27 cellular contexts compared by ENCODE assay signal in genomic region chr3:47291158-47291753, GRCh38. TPM values are rescaled to one million over a fixed set of nuclear protein-coding genes. Genes with fewer than 3 reads are reported as not detected.
DNase-seq lines count a peak whose midpoint lies in the region; ATAC-seq lines count a peak whose summit lies in the region.
"Had no signal": no experiment of that assay in that cellular context is flagged by ENCODE, and none has a peak within 500 bp of the region (broad histone marks: within the 10 kb centered on the region; RNA-seq: fewer than 3 reads in every experiment).

No MANE protein-coding gene starts in this region.

- no peak overlapping the region for H3K27ac ChIP-seq in naive thymus-derived CD4-positive, alpha-beta T cell (ENCODE audit: low read depth, low read length)
- H3K27ac ChIP-seq: heart left ventricle had no signal

- H3K9me3 ChIP-seq in naive thymus-derived CD4-positive, alpha-beta T cell (ENCODE audit: control insufficient read depth in 2 of 3, low read length in 3 of 3): no peaks in the 10 kb centered on the region
- H3K9me3 ChIP-seq: heart left ventricle, spleen, suprapubic skin had no signal

- H3K27me3 Mint-ChIP-seq in activated CD8-positive, alpha-beta memory T cell treated with anti-CD3 and anti-CD28 coated beads, Interleukin-2, amount 10 ng/mL, durations not matched to agents 7 days and 5 days: no peaks in the 10 kb centered on the region
- H3K27me3 Mint-ChIP-seq in stimulated activated naive B cell treated with anti-CD40 and anti-IgM and Interleukin-4, amounts not matched to agents 10 μg/mL and 1 μg/mL and 100 μg/mL, for 72 hours: no peaks in the 10 kb centered on the region
- H3K27me3 Mint-ChIP-seq in effector memory CD8-positive, alpha-beta T cell: no peaks in the 10 kb centered on the region
- H3K27me3 Mint-ChIP-seq in naive thymus-derived CD4-positive, alpha-beta T cell: no peaks in the 10 kb centered on the region
- H3K27me3 Mint-ChIP-seq: activated CD4-positive, alpha-beta memory T cell treated with anti-CD3 and anti-CD28 coated beads, Interleukin-2, amount 10 ng/mL, durations not matched to agents 7 days and 5 days; brain; CD4-positive, alpha-beta memory T cell; naive thymus-derived CD8-positive, alpha-beta T cell; T-cell had no signal

- H3K4me1 Mint-ChIP-seq in activated CD8-positive, alpha-beta memory T cell treated with anti-CD3 and anti-CD28 coated beads, Interleukin-2, amount 10 ng/mL, durations not matched to agents 7 days and 5 days: peaks cover 9% of the 10 kb centered on the region
- H3K4me1 Mint-ChIP-seq in stimulated activated naive B cell treated with anti-CD40 and anti-IgM and Interleukin-4, amounts not matched to agents 10 μg/mL and 1 μg/mL and 100 μg/mL, for 72 hours: peaks cover 48 to 76% of the 10 kb centered on the region in 2 donors
- H3K4me1 Mint-ChIP-seq in effector memory CD8-positive, alpha-beta T cell (ENCODE audit: low read depth in 2 of 2): peaks cover 34 to 36% of the 10 kb centered on the region in 2 donors
- peaks cover 23 to 68% (median 51%) of the 10 kb centered on the region in 7 donors for H3K4me1 Mint-ChIP-seq in naive thymus-derived CD4-positive, alpha-beta T cell

- no peak overlapping the region for H3K4me3 ChIP-seq in naive thymus-derived CD4-positive, alpha-beta T cell (ENCODE audit: low read length)
- H3K4me3 ChIP-seq: heart left ventricle, spleen, suprapubic skin had no signal

- H3K9me3 Mint-ChIP-seq in activated CD8-positive, alpha-beta memory T cell treated with anti-CD3 and anti-CD28 coated beads, Interleukin-2, amount 10 ng/mL, durations not matched to agents 7 days and 5 days (ENCODE audit: low read depth): no peaks in the 10 kb centered on the region
- no peaks in the 10 kb centered on the region for H3K9me3 Mint-ChIP-seq in stimulated activated naive B cell treated with anti-CD40 and anti-IgM and Interleukin-4, amounts not matched to agents 10 μg/mL and 1 μg/mL and 100 μg/mL, for 72 hours
- no peaks in the 10 kb centered on the region for H3K9me3 Mint-ChIP-seq in effector memory CD8-positive, alpha-beta T cell
- peaks cover 0 to 1% (median 0%) of the 10 kb centered on the region in 11 donors for H3K9me3 Mint-ChIP-seq in naive thymus-derived CD4-positive, alpha-beta T cell
- H3K9me3 Mint-ChIP-seq: activated CD4-positive, alpha-beta memory T cell treated with anti-CD3 and anti-CD28 coated beads, Interleukin-2, amount 10 ng/mL, durations not matched to agents 7 days and 5 days; brain; CD4-positive, alpha-beta memory T cell; naive thymus-derived CD8-positive, alpha-beta T cell; stimulated activated effector memory CD8-positive, alpha-beta T cell treated with anti-CD3 and anti-CD28 coated beads, Interleukin-12 subunit alpha, Interleukin-12 subunit beta, amount 100 ng/mL, for 72 hours; T-cell had no signal

- CTCF ChIA-PET in activated CD8-positive, alpha-beta memory T cell treated with anti-CD3 and anti-CD28 coated beads, Interleukin-2, amount 10 ng/mL, durations not matched to agents 7 days and 5 days (lab: Charles Lee): interaction anchor here (0.9 to 1.1 kb wide), 2 partner anchors 12 to 97 kb away, joined by 3 read pairs; no protein-coding TSS in a partner anchor
- CTCF ChIA-PET in naive thymus-derived CD4-positive, alpha-beta T cell (lab: Charles Lee): interaction anchor here (1.4 kb wide), 1 partner anchor 33 kb away, joined by 3 read pairs; no protein-coding TSS in a partner anchor

- H3K27ac Mint-ChIP-seq in activated CD8-positive, alpha-beta memory T cell treated with anti-CD3 and anti-CD28 coated beads, Interleukin-2, amount 10 ng/mL, durations not matched to agents 7 days and 5 days: no peak overlapping the region
- no peak overlapping the region for H3K27ac Mint-ChIP-seq in stimulated activated naive B cell treated with anti-CD40 and anti-IgM and Interleukin-4, amounts not matched to agents 10 μg/mL and 1 μg/mL and 100 μg/mL, for 72 hours
- H3K27ac Mint-ChIP-seq in effector memory CD8-positive, alpha-beta T cell: peak overlapping the region in 1 of 2 donors; percentile 51
- H3K27ac Mint-ChIP-seq in naive thymus-derived CD4-positive, alpha-beta T cell: no peak overlapping the region
- H3K27ac Mint-ChIP-seq: activated CD4-positive, alpha-beta memory T cell treated with anti-CD3 and anti-CD28 coated beads, Interleukin-2, amount 10 ng/mL, durations not matched to agents 7 days and 5 days; naive thymus-derived CD8-positive, alpha-beta T cell; stimulated activated effector memory CD8-positive, alpha-beta T cell treated with anti-CD3 and anti-CD28 coated beads, Interleukin-12 subunit alpha, Interleukin-12 subunit beta, amount 100 ng/mL, for 72 hours; T-cell had no signal

- no peak overlapping the region for H3K4me3 Mint-ChIP-seq in activated CD8-positive, alpha-beta memory T cell treated with anti-CD3 and anti-CD28 coated beads, Interleukin-2, amount 10 ng/mL, durations not matched to agents 7 days and 5 days
- H3K4me3 Mint-ChIP-seq in stimulated activated naive B cell treated with anti-CD40 and anti-IgM and Interleukin-4, amounts not matched to agents 10 μg/mL and 1 μg/mL and 100 μg/mL, for 72 hours: no peak overlapping the region
- peak overlapping the region in 1 of 2 donors; percentile 23 for H3K4me3 Mint-ChIP-seq in effector memory CD8-positive, alpha-beta T cell
- no peak overlapping the region for H3K4me3 Mint-ChIP-seq in naive thymus-derived CD4-positive, alpha-beta T cell
- H3K4me3 Mint-ChIP-seq: activated CD4-positive, alpha-beta memory T cell treated with anti-CD3 and anti-CD28 coated beads, Interleukin-2, amount 10 ng/mL, durations not matched to agents 7 days and 5 days; brain; CD4-positive, alpha-beta memory T cell; naive thymus-derived CD8-positive, alpha-beta T cell; stimulated activated effector memory CD8-positive, alpha-beta T cell treated with anti-CD3 and anti-CD28 coated beads, Interleukin-12 subunit alpha, Interleukin-12 subunit beta, amount 100 ng/mL, for 72 hours; T-cell had no signal

- no peak for ATAC-seq in activated CD8-positive, alpha-beta memory T cell treated with anti-CD3 and anti-CD28 coated beads, Interleukin-2, amount 10 ng/mL, durations not matched to agents 7 days and 5 days
- peak; percentile 13 for ATAC-seq in HG03354 (IDR thresholded peaks at IDR 0.05; ENCODE audit: poor library complexity, severe bottlenecking, unreplicated experiment)
- peak; percentile 52 to 61 for ATAC-seq in stimulated activated naive B cell treated with anti-CD40 and anti-IgM and Interleukin-4, amounts not matched to agents 10 μg/mL and 1 μg/mL and 100 μg/mL, for 72 hours (replicated peaks)
- ATAC-seq in effector memory CD8-positive, alpha-beta T cell (replicated peaks): no peak
- no peak for ATAC-seq in naive thymus-derived CD4-positive, alpha-beta T cell
- ATAC-seq: activated CD4-positive, CD25-positive, alpha-beta regulatory T cell treated with anti-CD3 and anti-CD28 coated beads, Interleukin-2, amount 50 U/mL, for 24 hours; heart left ventricle; left colon; naive thymus-derived CD8-positive, alpha-beta T cell; Panc1; stimulated activated effector memory CD8-positive, alpha-beta T cell treated with anti-CD3 and anti-CD28 coated beads, Interleukin-12 subunit alpha, Interleukin-12 subunit beta, amount 100 ng/mL, for 72 hours; T-cell had no signal

- intact Hi-C loops in naive thymus-derived CD4-positive, alpha-beta T cell (cut with micrococcal nuclease): no loop called here

- no peaks in the 10 kb centered on the region for H3K4me1 ChIP-seq in naive thymus-derived CD4-positive, alpha-beta T cell (ENCODE audit: control insufficient read depth in 2 of 2, insufficient read depth in 2 of 2, low read length in 2 of 2)

- H3K36me3 ChIP-seq in naive thymus-derived CD4-positive, alpha-beta T cell (ENCODE audit: control insufficient read depth in 2 of 3, insufficient read depth in 3 of 3, low read length in 3 of 3): peaks cover 0 to 17% (median 6%) of the 10 kb centered on the region in 3 experiments
- H3K36me3 ChIP-seq: suprapubic skin had no signal

- H3K36me3 Mint-ChIP-seq in activated CD8-positive, alpha-beta memory T cell treated with anti-CD3 and anti-CD28 coated beads, Interleukin-2, amount 10 ng/mL, durations not matched to agents 7 days and 5 days: peaks cover 15% of the 10 kb centered on the region
- peaks cover 24 to 66% of the 10 kb centered on the region in 2 donors for H3K36me3 Mint-ChIP-seq in stimulated activated naive B cell treated with anti-CD40 and anti-IgM and Interleukin-4, amounts not matched to agents 10 μg/mL and 1 μg/mL and 100 μg/mL, for 72 hours
- peaks cover 29% of the 10 kb centered on the region for H3K36me3 Mint-ChIP-seq in effector memory CD8-positive, alpha-beta T cell (ENCODE audit: insufficient read depth)
- peaks cover 2 to 46% (median 10%) of the 10 kb centered on the region in 5 donors for H3K36me3 Mint-ChIP-seq in naive thymus-derived CD4-positive, alpha-beta T cell

- peak; percentile 23 for DNase-seq in activated CD8-positive, alpha-beta memory T cell treated with anti-CD3 and anti-CD28 coated beads, Interleukin-2, amount 50 U/mL, for 48 hours
- DNase-seq in activated CD8-positive, alpha-beta memory T cell treated with anti-CD3 and anti-CD28 coated beads, Interleukin-2, amount 10 ng/mL, durations not matched to agents 7 days and 5 days: no peak
- peak; percentile 21 for DNase-seq in astrocyte of the hippocampus (ENCODE audit: low read depth, low spot score)
- DNase-seq in stimulated activated naive B cell treated with anti-CD40 and anti-IgM and Interleukin-4, amounts not matched to agents 10 μg/mL and 1 μg/mL and 100 μg/mL, for 72 hours: no peak
- no peak for DNase-seq in effector memory CD8-positive, alpha-beta T cell
- no peak for DNase-seq in naive thymus-derived CD4-positive, alpha-beta T cell
- no peak for DNase-seq in NCI-H146 (lab: John Stamatoyannopoulos, UW)
- DNase-seq: 8988T; activated CD4-positive, alpha-beta memory T cell treated with anti-CD3 and anti-CD28 coated beads, Interleukin-2, amount 10 ng/mL, durations not matched to agents 7 days and 5 days; activated gamma-delta T cell; CD4-positive, alpha-beta memory T cell; DMS 273 treated with DMSO at 0.1 percent for 48 hours; effector CD4-positive, alpha-beta T cell; heart left ventricle; left colon; NCI-H1105 treated with DMSO at 0.1 percent for 48 hours; NCI-H446 treated with DMSO at 0.1 percent for 48 hours; spleen; stimulated activated CD4-positive, alpha-beta T cell treated with anti-CD3 and anti-CD28 coated beads, Interleukin-2, amount 100 ng/mL, for 48 hours; T-cell had no signal

- POLR2A ChIA-PET in naive thymus-derived CD4-positive, alpha-beta T cell (lab: Charles Lee): no interaction called here

- H3K27me3 ChIP-seq in naive thymus-derived CD4-positive, alpha-beta T cell (ENCODE audit: control insufficient read depth in 2 of 2, insufficient read depth in 2 of 2, low read length in 2 of 2): no peaks in the 10 kb centered on the region
- H3K27me3 ChIP-seq: heart left ventricle, spleen, suprapubic skin had no signal

RNA-seq across cellular contexts. Expression of gene KLHL18, which starts 8.5 kb away (rescaled TPM):
- total RNA-seq in activated CD8-positive, alpha-beta memory T cell treated with anti-CD3 and anti-CD28 coated beads, Interleukin-2, amount 10 ng/mL, durations not matched to agents 7 days and 5 days: 10 to 100 TPM; 25.1 to 33.5 TPM
- 10 to 100 TPM; 21.7 to 47.5 (median 24.5) TPM for total RNA-seq in naive thymus-derived CD4-positive, alpha-beta T cell
- polyA plus RNA-seq in naive thymus-derived CD4-positive, alpha-beta T cell: 10 to 100 TPM in 1 of 2 donors, 1 to 10 TPM in 1; 8.8 to 16.1 TPM

RNA-seq across cellular contexts. Expression of gene KIF9, which starts 8.7 kb away (rescaled TPM):
- total RNA-seq in activated CD8-positive, alpha-beta memory T cell treated with anti-CD3 and anti-CD28 coated beads, Interleukin-2, amount 10 ng/mL, durations not matched to agents 7 days and 5 days: 1 to 10 TPM; 3.7 to 5.8 TPM
- 10 to 100 TPM in 2 of 5 experiments, 1 to 10 TPM in 3; 2.7 to 15.0 (median 4.1) TPM for total RNA-seq in naive thymus-derived CD4-positive, alpha-beta T cell
- polyA plus RNA-seq in naive thymus-derived CD4-positive, alpha-beta T cell: 1 to 10 TPM; 2.3 to 5.3 TPM

Comparison
In these comparisons a context has a peak if more than half of its experiments do, and no peak if none do; other contexts are left out.
1. DNase-seq: peak in activated CD8-positive, alpha-beta memory T cell treated with anti-CD3 and anti-CD28 coated beads, Interleukin-2, amount 50 U/mL, for 48 hours (single experiment) and astrocyte of the hippocampus (single experiment); none in activated CD8-positive, alpha-beta memory T cell treated with anti-CD3 and anti-CD28 coated beads, Interleukin-2, amount 10 ng/mL, durations not matched to agents 7 days and 5 days (single experiment), stimulated activated naive B cell treated with anti-CD40 and anti-IgM and Interleukin-4, amounts not matched to agents 10 μg/mL and 1 μg/mL and 100 μg/mL, for 72 hours (single experiment), effector memory CD8-positive, alpha-beta T cell (0 of 3), naive thymus-derived CD4-positive, alpha-beta T cell (0 of 9) and NCI-H146 (single experiment).
2. ATAC-seq: peak in HG03354 (single experiment) and stimulated activated naive B cell treated with anti-CD40 and anti-IgM and Interleukin-4, amounts not matched to agents 10 μg/mL and 1 μg/mL and 100 μg/mL, for 72 hours (2 of 2); none in activated CD8-positive, alpha-beta memory T cell treated with anti-CD3 and anti-CD28 coated beads, Interleukin-2, amount 10 ng/mL, durations not matched to agents 7 days and 5 days (single experiment), effector memory CD8-positive, alpha-beta T cell (single experiment) and naive thymus-derived CD4-positive, alpha-beta T cell (single experiment).